ENCODE assay signal across 19 cellular contexts in genomic region chr17:67323445-67323844, GRCh38. TPM values are rescaled to one million over a fixed set of nuclear protein-coding genes. Genes with fewer than 3 reads are reported as not detected.
A peak's percentile ranks its signal among the peaks of the same experiment; 100 is the strongest.
DNase-seq lines count a peak whose midpoint lies in the region; ATAC-seq, FAIRE-seq and TF ChIP-seq lines count a peak whose summit lies in the region.
"Had no signal": no experiment of that assay in that cellular context is flagged by ENCODE, and none has a peak within 500 bp of the region (broad histone marks: within the 10 kb centered on the region; RNA-seq: fewer than 3 reads in every experiment).

No MANE protein-coding gene starts in this region.

- dilution Hi-C loops in IMR-90 (cut with HindIII; ENCODE audit: low sequenced_read_pairs, unreplicated experiment), result no loop called here

- intact Hi-C loops in IMR-90 (cut with micrococcal nuclease) (no loop called here), HepG2 (cut with micrococcal nuclease; ENCODE audit: unreplicated experiment) (no loop called here), left colon (cut with DNase I, micrococcal nuclease) (no loop called here), lower lobe of right lung (cut with DNase I) (no loop called here)

- no peaks in the 10 kb centered on the region; the same call in 1 of the 2 replicates for H3K27me3 ChIP-seq in IMR-90 (ENCODE audit: control insufficient read depth, insufficient read depth, low read length)
- no peaks in the 10 kb centered on the region for H3K27me3 ChIP-seq in HepG2 (ENCODE audit: control insufficient read depth in 1 of 2, insufficient read depth in 2 of 2, low read length in 2 of 2)
- H3K27me3 ChIP-seq in lower lobe of right lung (ENCODE audit: low read depth), result no peaks in the 10 kb centered on the region

- DNase-seq in IMR-90 (no peak), ecto neural progenitor cell (ENCODE audit: low spot score) (peak; percentile 15), HepG2 (ENCODE audit: low spot score) (no peak), left colon (no peak), lower lobe of right lung (no peak)
- DNase-seq: C1 segment of cervical spinal cord; Caco-2; CD4-positive, CD25-positive, alpha-beta regulatory T cell; CD8-positive, alpha-beta T cell; DMS153; DND-41; GM23248; H7; HFFc6 had no signal

- no peak overlapping the region for H3K56ac ChIP-seq in IMR-90 (ENCODE audit: extremely low read depth, insufficient read depth, low read length)

- H3K9me1 ChIP-seq in IMR-90 (ENCODE audit: insufficient read depth, low read length), result no peaks in the 10 kb centered on the region; the same call in 1 of the 2 replicates

- peaks cover 2% of the 10 kb centered on the region; the same call in 1 of the 2 replicates for H3K9me3 ChIP-seq in IMR-90 (ENCODE audit: control insufficient read depth, insufficient read depth, low read length)
- H3K9me3 ChIP-seq in HepG2 (ENCODE audit: low read length), result no peaks in the 10 kb centered on the region
- no peaks in the 10 kb centered on the region for H3K9me3 ChIP-seq in lower lobe of right lung
- H3K9me3 ChIP-seq: Caco-2 had no signal

- BruUV-seq in IMR-90 (replicated peaks; lab: Mats Ljungman, UMichigan) (no TSS peak), HepG2 (replicated peaks; lab: Mats Ljungman, UMichigan) (no TSS peak)

- H2AK9ac ChIP-seq in IMR-90 (replicated peaks; ENCODE audit: low read depth, low read length, poor library complexity), result peak overlapping the region; percentile 72

- no peaks in the 10 kb centered on the region for H4K20me1 ChIP-seq in IMR-90 (ENCODE audit: insufficient read depth, low read length)
- no peaks in the 10 kb centered on the region for H4K20me1 ChIP-seq in HepG2 (ENCODE audit: insufficient read depth, low read length)

- no peaks in the 10 kb centered on the region for H3K79me2 ChIP-seq in HepG2 (ENCODE audit: insufficient read depth, low read length)

- H3K23ac ChIP-seq in IMR-90 (ENCODE audit: low read depth, low read length), result no peak overlapping the region

- no peak overlapping the region for H2BK5ac ChIP-seq in IMR-90 (ENCODE audit: low read depth, low read length, poor library complexity, severe bottlenecking)

- H3K4me1 ChIP-seq in IMR-90 (ENCODE audit: control insufficient read depth, insufficient read depth, low read length) (no peaks in the 10 kb centered on the region), HepG2 (ENCODE audit: insufficient read depth, low read length) (peaks cover 9% of the 10 kb centered on the region), lower lobe of right lung (no peaks in the 10 kb centered on the region)

- TF ChIP-seq POLR2A in IMR-90 (IDR thresholded peaks at IDR 0.05; ENCODE audit: low read depth, low read length), result no peak
- TF ChIP-seq POLR2A in HepG2 (IDR thresholded peaks at IDR 0.05; ENCODE audit: insufficient read depth in 1 of 2, low read depth in 2 of 2, low read length in 2 of 2), result no peak

- H3K36me3 ChIP-seq in IMR-90 (ENCODE audit: control insufficient read depth, insufficient read depth, low read length), result no peaks in the 10 kb centered on the region
- no peaks in the 10 kb centered on the region for H3K36me3 ChIP-seq in HepG2 (replicated peaks in 1 of 2; ENCODE audit: control insufficient read depth in 1 of 2, insufficient read depth in 2 of 2, low read length in 2 of 2)
- H3K36me3 ChIP-seq in lower lobe of right lung, result no peaks in the 10 kb centered on the region

- H4K5ac ChIP-seq in IMR-90 (ENCODE audit: low read depth, low read length), result no peak overlapping the region

- TF ChIP-seq CTCF in IMR-90 (conservative IDR thresholded peaks at IDR 0.05; ENCODE audit: low read depth, low read length) (no peak), HepG2 (CRISPR knock-in tag; IDR thresholded peaks at IDR 0.05) (no peak), lower lobe of right lung (IDR thresholded peaks at IDR 0.05) (no peak)

- H4K91ac ChIP-seq in IMR-90 (ENCODE audit: insufficient read depth, low read depth, low read length), result no peak overlapping the region

- POLR2A ChIA-PET in IMR-90 (lab: Charles Lee; ENCODE audit: unreplicated experiment) (no interaction called here), HepG2 (lab: Yijun Ruan, JAX) (no interaction called here)

- H3K27ac ChIP-seq in IMR-90 (ENCODE audit: insufficient read depth, low read length) (no peak overlapping the region), HepG2 (ENCODE audit: extremely low read length, insufficient read depth, low read length) (no peak overlapping the region), lower lobe of right lung (no peak overlapping the region)
- H3K27ac ChIP-seq: GM23248 had no signal

- no peak overlapping the region for H3K4ac ChIP-seq in IMR-90 (ENCODE audit: low read depth, low read length)

- no peak overlapping the region for H4K8ac ChIP-seq in IMR-90 (ENCODE audit: low read depth in 2 of 2, low read length in 2 of 2)

- CTCF ChIA-PET in IMR-90 (lab: Yijun Ruan, JAX), result no interaction called here
- CTCF ChIA-PET in HepG2 (lab: Yijun Ruan, JAX; ENCODE audit: low intra/inter-chr PET ratio, low total read pairs), result no interaction called here

- H3K18ac ChIP-seq in IMR-90 (ENCODE audit: low read depth, low read length), result no peak overlapping the region

- TF ChIP-seq EP300 in HepG2 (IDR thresholded peaks at IDR 0.05; ENCODE audit: low read depth in 2 of 2, low read length in 2 of 2) (no peak), HepG2 (CRISPR knock-in tag; IDR thresholded peaks at IDR 0.05; ENCODE audit: borderline replicate concordance) (no peak)

- ATAC-seq in IMR-90 (ENCODE audit: low read depth), result no peak
- no peak for ATAC-seq in HepG2
- ATAC-seq in HG03571 (IDR thresholded peaks at IDR 0.05; ENCODE audit: unreplicated experiment), result no peak
- no peak for ATAC-seq in left colon
- no peak for ATAC-seq in lower lobe of right lung
- ATAC-seq: CD8-positive, alpha-beta T cell; HCT116 had no signal

- no peak overlapping the region for H2AK5ac ChIP-seq in IMR-90 (ENCODE audit: low read depth, low read length)

- H2BK120ac ChIP-seq in IMR-90 (ENCODE audit: low read depth, low read length), result no peak overlapping the region

- H2BK20ac ChIP-seq in IMR-90 (ENCODE audit: low read depth, low read length), result no peak overlapping the region

- H2BK15ac ChIP-seq in IMR-90 (ENCODE audit: low read depth, low read length), result no peak overlapping the region

- H3K9ac ChIP-seq in IMR-90 (ENCODE audit: low read depth, low read length) (no peak overlapping the region), HepG2 (ENCODE audit: insufficient read depth, low read depth, low read length) (no peak overlapping the region)
- H3K9ac ChIP-seq: GM23248 had no signal

- H3K4me2 ChIP-seq in IMR-90 (ENCODE audit: low read depth, low read length) (no peak overlapping the region), HepG2 (ENCODE audit: low read depth, low read length) (no peak overlapping the region)

- H3K4me3 ChIP-seq in IMR-90 (ENCODE audit: insufficient read depth, low read depth, low read length) (no peak overlapping the region), HepG2 (replicated peaks in 1 of 3; ENCODE audit: insufficient read depth in 1 of 3, low read depth in 2 of 3, low read length in 3 of 3) (no peak overlapping the region), lower lobe of right lung (no peak overlapping the region)
- H3K4me3 ChIP-seq: GM23248 had no signal

- H2AFZ ChIP-seq in IMR-90 (replicated peaks; ENCODE audit: low read length, poor library complexity), result no peak overlapping the region
- H2AFZ ChIP-seq in HepG2 (ENCODE audit: low read length), result no peak overlapping the region
- H2AFZ ChIP-seq: GM23248 had no signal

- TF ChIP-seq RAD21 in IMR-90 (IDR thresholded peaks at IDR 0.05; ENCODE audit: low read length) (no peak), HepG2 (CRISPR knock-in tag; IDR thresholded peaks at IDR 0.05) (no peak)

- H3K14ac ChIP-seq in IMR-90 (replicated peaks; ENCODE audit: low read depth, low read length), result no peak overlapping the region

- in situ Hi-C loops in IMR-90 (cut with MboI; ENCODE audit: low sequenced_read_pairs) (no loop called here), HepG2 (cut with HindIII; ENCODE audit: extremely low pct_ligation_motif_present, low pct_unique_long_range_greater_than_20kb) (no loop called here)

- WGBS in IMR-90 (ENCODE audit: extremely low coverage in 2 of 2, insufficient read length in 1 of 2), 2 experiments, result no CpG with 5 or more reads among the region's 3 CpGs
- WGBS in HepG2 (ENCODE audit: low lambda C conversion rate), result 19% methylated on average over 3 of the region's 3 CpGs

- FAIRE-seq in HepG2 (lab: Jason Lieb, UNC), result no peak
- FAIRE-seq: G401.6, GM12892, H1 had no signal

- no peaks in the 10 kb centered on the region for H3K79me1 ChIP-seq in IMR-90 (ENCODE audit: low read depth in 1 of 2, low read length in 2 of 2)

RNA-seq across cellular contexts. Expression of gene PSMD12, which starts 42.9 kb away (rescaled TPM):
- total RNA-seq in IMR-90 (2012; rRNA removed) (17.9 and 48.9 TPM in 2 replicates), HepG2 (2016; rRNA removed; fragmentation: Illumina TruSeq; extraction: Trizol) (71.7 and 115 TPM in 2 replicates), left colon (10 to 100 TPM; 36.9 to 40.2 TPM), lower lobe of right lung (41.3 TPM)
- polyA plus RNA-seq in IMR-90 (2012; rRNA removed) (30.8 and 39.7 TPM in 2 replicates), HepG2 (2011; rRNA removed) (25.3 and 27.4 TPM in 2 replicates)
- polyA plus RNA-seq in IMR-90 (2012; cell fraction: cytosol; rRNA removed), result 8.4 and 11.2 TPM in 2 replicates
- polyA plus RNA-seq in IMR-90 (2012; cell fraction: nucleus; rRNA removed; ENCODE audit: low replicate concordance), result 3.8 and 14.1 TPM in 2 replicates
- total RNA-seq in HepG2 (2016; cell fraction: cytosol; rRNA removed; fragmentation: Illumina TruSeq; extraction: Trizol; ENCODE audit: low read depth), result 7.4 and 12.1 TPM in 2 replicates
- 75.7 and 110 TPM in 2 replicates for total RNA-seq in HepG2 (2016; cell fraction: insoluble cytoplasmic fraction; rRNA removed; fragmentation: Illumina TruSeq; extraction: Trizol)
- total RNA-seq in HepG2 (2016; cell fraction: membrane; rRNA removed; fragmentation: Illumina TruSeq; extraction: Trizol), result 18.1 and 21.0 TPM in 2 replicates
- total RNA-seq in HepG2 (2016; cell fraction: nucleus; rRNA removed; fragmentation: Illumina TruSeq; extraction: Trizol), result 55.8 and 57.0 TPM in 2 replicates
- polyA plus RNA-seq in HepG2 (2011; cell fraction: cytosol; rRNA removed), result 15.9 and 21.9 TPM in 2 replicates
- 13.2 and 13.6 TPM in 2 replicates for polyA plus RNA-seq in HepG2 (2011; cell fraction: nucleus; rRNA removed)
- 54.8 and 61.8 TPM in 2 replicates for polyA plus RNA-seq in HepG2 (2012)
- 10.3 and 10.9 TPM in 2 replicates for polyA plus RNA-seq in HepG2 (2016; cell fraction: cytosol; fragmentation: Illumina TruSeq; extraction: Trizol; ENCODE audit: low read depth)
- 145 and 154 TPM in 2 replicates for polyA plus RNA-seq in HepG2 (2016; cell fraction: insoluble cytoplasmic fraction; fragmentation: Illumina TruSeq; extraction: Trizol; ENCODE audit: low read depth)
- polyA plus RNA-seq in HepG2 (2016; cell fraction: membrane; fragmentation: Illumina TruSeq; extraction: Trizol; ENCODE audit: low read depth), result 14.8 and 15.6 TPM in 2 replicates
- polyA plus RNA-seq in HepG2 (2016; cell fraction: nucleus; fragmentation: Illumina TruSeq; extraction: Trizol; ENCODE audit: insufficient read depth, low read depth), result 77.3 and 80.9 TPM in 2 replicates
- 7.5 and 11.6 TPM in 2 replicates for polyA minus RNA-seq in HepG2 (2011; rRNA and poly(A)+ RNA removed; ENCODE audit: low replicate concordance)
- 26.6 and 26.8 TPM in 2 replicates for polyA minus RNA-seq in HepG2 (2011; cell fraction: cytosol; rRNA and poly(A)+ RNA removed)
- polyA minus RNA-seq in HepG2 (2011; cell fraction: nucleus; rRNA and poly(A)+ RNA removed), result 50.7 and 56.8 TPM in 2 replicates

RNA-seq across cellular contexts. Expression of gene PITPNC1, which starts 53.6 kb away (rescaled TPM):
- total RNA-seq in IMR-90 (2012; rRNA removed) (4.1 and 5.0 TPM in 2 replicates), HepG2 (2016; rRNA removed; fragmentation: Illumina TruSeq; extraction: Trizol) (3.7 and 4.1 TPM in 2 replicates), left colon (10 to 100 TPM; 13.7 to 15.6 TPM), lower lobe of right lung (23.7 TPM)
- polyA plus RNA-seq in IMR-90 (2012; rRNA removed) (3.4 and 4.1 TPM in 2 replicates), HepG2 (2011; rRNA removed) (3.8 and 5.7 TPM in 2 replicates)
- polyA plus RNA-seq in IMR-90 (2012; cell fraction: cytosol; rRNA removed), result 0.93 and 2.8 TPM in 2 replicates
- polyA plus RNA-seq in IMR-90 (2012; cell fraction: nucleus; rRNA removed; ENCODE audit: low replicate concordance), result 0.82 and 2.8 TPM in 2 replicates
- 2.6 and 3.8 TPM in 2 replicates for total RNA-seq in HepG2 (2016; cell fraction: cytosol; rRNA removed; fragmentation: Illumina TruSeq; extraction: Trizol; ENCODE audit: low read depth)
- 3.1 and 4.2 TPM in 2 replicates for total RNA-seq in HepG2 (2016; cell fraction: insoluble cytoplasmic fraction; rRNA removed; fragmentation: Illumina TruSeq; extraction: Trizol)
- total RNA-seq in HepG2 (2016; cell fraction: membrane; rRNA removed; fragmentation: Illumina TruSeq; extraction: Trizol), result 5.9 and 7.2 TPM in 2 replicates
- total RNA-seq in HepG2 (2016; cell fraction: nucleus; rRNA removed; fragmentation: Illumina TruSeq; extraction: Trizol), result 3.4 and 3.9 TPM in 2 replicates
- polyA plus RNA-seq in HepG2 (2011; cell fraction: cytosol; rRNA removed), result 3.4 and 4.7 TPM in 2 replicates
- polyA plus RNA-seq in HepG2 (2011; cell fraction: nucleus; rRNA removed), result 1.5 and 1.9 TPM in 2 replicates
- polyA plus RNA-seq in HepG2 (2012), result 4.6 and 6.5 TPM in 2 replicates
- 5.8 and 6.2 TPM in 2 replicates for polyA plus RNA-seq in HepG2 (2016; cell fraction: cytosol; fragmentation: Illumina TruSeq; extraction: Trizol; ENCODE audit: low read depth)
- 4.8 and 6.5 TPM in 2 replicates for polyA plus RNA-seq in HepG2 (2016; cell fraction: insoluble cytoplasmic fraction; fragmentation: Illumina TruSeq; extraction: Trizol; ENCODE audit: low read depth)
- 8.3 and 9.8 TPM in 2 replicates for polyA plus RNA-seq in HepG2 (2016; cell fraction: membrane; fragmentation: Illumina TruSeq; extraction: Trizol; ENCODE audit: low read depth)
- 4.8 and 6.1 TPM in 2 replicates for polyA plus RNA-seq in HepG2 (2016; cell fraction: nucleus; fragmentation: Illumina TruSeq; extraction: Trizol; ENCODE audit: insufficient read depth, low read depth)
- polyA minus RNA-seq in HepG2 (2011; rRNA and poly(A)+ RNA removed; ENCODE audit: low replicate concordance), result 2.4 and 9.2 TPM in 2 replicates
- polyA minus RNA-seq in HepG2 (2011; cell fraction: cytosol; rRNA and poly(A)+ RNA removed), result 3.4 and 3.7 TPM in 2 replicates
- 5.8 and 7.1 TPM in 2 replicates for polyA minus RNA-seq in HepG2 (2011; cell fraction: nucleus; rRNA and poly(A)+ RNA removed)
